1 cellular context compared by ENCODE assay signal in the genomic region with DNA sequence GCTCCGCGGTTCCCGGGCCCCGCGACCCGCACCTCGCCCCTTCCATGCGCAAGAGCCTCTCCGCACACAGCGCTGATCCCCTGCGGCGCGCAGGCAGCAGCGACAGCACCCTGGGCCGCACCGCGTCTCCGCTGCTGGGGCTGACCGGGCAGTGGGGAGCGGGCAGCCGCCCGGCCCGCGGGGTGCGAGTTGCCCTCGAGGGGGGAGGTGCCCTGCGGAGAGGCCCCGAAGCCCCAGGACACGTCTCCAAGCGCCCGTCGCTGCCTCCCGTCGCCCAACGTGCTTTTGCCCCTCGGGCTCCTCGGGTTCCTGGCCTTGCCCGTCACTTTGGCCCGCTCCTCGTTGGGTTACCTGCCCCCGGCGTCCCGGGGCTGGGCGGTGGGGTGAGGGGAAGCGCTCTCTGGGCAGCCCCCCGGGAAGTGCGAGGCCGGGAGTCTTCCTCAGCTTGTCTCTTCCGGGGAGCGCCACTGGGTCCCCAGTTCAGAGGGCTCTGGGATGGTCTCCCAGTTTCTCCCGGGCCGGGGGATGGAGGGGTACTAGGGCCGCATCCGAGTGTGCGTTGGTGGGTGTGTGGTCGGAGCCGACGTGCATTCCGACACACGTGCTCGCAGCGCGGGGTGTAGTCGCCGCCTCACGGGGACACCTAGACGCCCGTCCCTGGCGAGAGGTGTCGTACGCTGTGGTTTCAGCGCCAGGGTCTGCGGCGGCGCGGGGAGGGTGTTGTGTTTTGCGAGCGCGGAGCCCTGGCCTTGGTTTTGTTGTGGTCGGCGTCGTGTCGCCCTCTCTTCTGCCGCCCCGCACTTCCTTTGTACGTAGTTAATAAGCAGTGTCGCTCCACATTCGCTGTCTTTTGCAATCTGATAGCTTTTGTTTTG.
TF ChIP-seq lines count a peak whose summit lies in the region.

No MANE protein-coding gene starts in this region.

TF ChIP-seq in HepG2, 621 proteins besides CTCF, POLR2A, EP300 and RAD21 (continued from another document and continues in another):
- no peak for TF ChIP-seq HMGXB4 (CRISPR knock-in tag; IDR thresholded peaks at IDR 0.05; ENCODE audit: borderline replicate concordance in 1 of 2, low read depth in 1 of 2)
- no peak for TF ChIP-seq SYNCRIP (IDR thresholded peaks at IDR 0.05; ENCODE audit: insufficient read depth, low read depth, low read length)
- peak; percentile 7; the same call in 1 of the 2 replicates for TF ChIP-seq STAG1 (CRISPR knock-in tag; IDR thresholded peaks at IDR 0.05)
- 0 out of 2 replicates have a peak, but pooled peaks have one; percentile 14 for TF ChIP-seq MED1 (CRISPR knock-in tag; IDR thresholded peaks at IDR 0.05)
- peak; percentile 16; the same call in 1 of the 2 replicates for TF ChIP-seq ZNF788 (CRISPR knock-in tag; IDR thresholded peaks at IDR 0.05; ENCODE audit: borderline replicate concordance)
- TF ChIP-seq ZFP90 (CRISPR knock-in tag; IDR thresholded peaks at IDR 0.05; ENCODE audit: borderline replicate concordance): no peak; the same call in 1 of the 2 replicates
- no peak for TF ChIP-seq SMARCC2 (IDR thresholded peaks at IDR 0.05)
- TF ChIP-seq, protein P1, sequence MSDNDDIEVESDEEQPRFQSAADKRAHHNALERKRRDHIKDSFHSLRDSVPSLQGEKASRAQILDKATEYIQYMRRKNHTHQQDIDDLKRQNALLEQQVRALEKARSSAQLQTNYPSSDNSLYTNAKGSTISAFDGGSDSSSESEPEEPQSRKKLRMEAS (IDR thresholded peaks at IDR 0.05): peak; percentile 84
- TF ChIP-seq TGIF2 (CRISPR knock-in tag; IDR thresholded peaks at IDR 0.05): no peak
- 0 out of 2 replicates have a peak, but pooled peaks have one; percentile 24 for TF ChIP-seq CSRNP1 (CRISPR knock-in tag; IDR thresholded peaks at IDR 0.05)
- TF ChIP-seq NR3C1 (CRISPR knock-in tag; IDR thresholded peaks at IDR 0.05): no peak
- TF ChIP-seq, protein P2, sequence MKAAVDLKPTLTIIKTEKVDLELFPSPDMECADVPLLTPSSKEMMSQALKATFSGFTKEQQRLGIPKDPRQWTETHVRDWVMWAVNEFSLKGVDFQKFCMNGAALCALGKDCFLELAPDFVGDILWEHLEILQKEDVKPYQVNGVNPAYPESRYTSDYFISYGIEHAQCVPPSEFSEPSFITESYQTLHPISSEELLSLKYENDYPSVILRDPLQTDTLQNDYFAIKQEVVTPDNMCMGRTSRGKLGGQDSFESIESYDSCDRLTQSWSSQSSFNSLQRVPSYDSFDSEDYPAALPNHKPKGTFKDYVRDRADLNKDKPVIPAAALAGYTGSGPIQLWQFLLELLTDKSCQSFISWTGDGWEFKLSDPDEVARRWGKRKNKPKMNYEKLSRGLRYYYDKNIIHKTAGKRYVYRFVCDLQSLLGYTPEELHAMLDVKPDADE (CRISPR knock-in tag; IDR thresholded peaks at IDR 0.05): no peak
- TF ChIP-seq KDM5B (CRISPR knock-in tag; IDR thresholded peaks at IDR 0.05; ENCODE audit: borderline replicate concordance): peak; percentile 70; the same call in 1 of the 2 replicates
- TF ChIP-seq TBX2 (CRISPR knock-in tag; IDR thresholded peaks at IDR 0.05; ENCODE audit: borderline replicate concordance): peak; percentile 44; the same call in 1 of the 2 replicates
- 0 out of 2 replicates have a peak, but pooled peaks have one; percentile 24 for TF ChIP-seq TARDBP (CRISPR knock-in tag; IDR thresholded peaks at IDR 0.05)
- no peak for TF ChIP-seq ZNF570 (CRISPR knock-in tag; IDR thresholded peaks at IDR 0.05; ENCODE audit: borderline replicate concordance)
- TF ChIP-seq REXO4 (CRISPR knock-in tag; IDR thresholded peaks at IDR 0.05; ENCODE audit: borderline replicate concordance): 0 out of 2 replicates have a peak, but pooled peaks have one; percentile 73
- TF ChIP-seq ZNF496 (CRISPR knock-in tag; IDR thresholded peaks at IDR 0.05; ENCODE audit: insufficient replicate concordance): no peak
- TF ChIP-seq FOXM1 (CRISPR knock-in tag; IDR thresholded peaks at IDR 0.05): no peak
- TF ChIP-seq, protein P3, sequence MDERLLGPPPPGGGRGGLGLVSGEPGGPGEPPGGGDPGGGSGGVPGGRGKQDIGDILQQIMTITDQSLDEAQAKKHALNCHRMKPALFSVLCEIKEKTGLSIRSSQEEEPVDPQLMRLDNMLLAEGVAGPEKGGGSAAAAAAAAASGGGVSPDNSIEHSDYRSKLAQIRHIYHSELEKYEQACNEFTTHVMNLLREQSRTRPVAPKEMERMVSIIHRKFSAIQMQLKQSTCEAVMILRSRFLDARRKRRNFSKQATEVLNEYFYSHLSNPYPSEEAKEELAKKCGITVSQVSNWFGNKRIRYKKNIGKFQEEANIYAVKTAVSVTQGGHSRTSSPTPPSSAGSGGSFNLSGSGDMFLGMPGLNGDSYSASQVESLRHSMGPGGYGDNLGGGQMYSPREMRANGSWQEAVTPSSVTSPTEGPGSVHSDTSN (CRISPR knock-in tag; IDR thresholded peaks at IDR 0.05): no peak
- no peak for TF ChIP-seq ATAD3A (CRISPR knock-in tag; IDR thresholded peaks at IDR 0.05)
- TF ChIP-seq, protein P4, sequence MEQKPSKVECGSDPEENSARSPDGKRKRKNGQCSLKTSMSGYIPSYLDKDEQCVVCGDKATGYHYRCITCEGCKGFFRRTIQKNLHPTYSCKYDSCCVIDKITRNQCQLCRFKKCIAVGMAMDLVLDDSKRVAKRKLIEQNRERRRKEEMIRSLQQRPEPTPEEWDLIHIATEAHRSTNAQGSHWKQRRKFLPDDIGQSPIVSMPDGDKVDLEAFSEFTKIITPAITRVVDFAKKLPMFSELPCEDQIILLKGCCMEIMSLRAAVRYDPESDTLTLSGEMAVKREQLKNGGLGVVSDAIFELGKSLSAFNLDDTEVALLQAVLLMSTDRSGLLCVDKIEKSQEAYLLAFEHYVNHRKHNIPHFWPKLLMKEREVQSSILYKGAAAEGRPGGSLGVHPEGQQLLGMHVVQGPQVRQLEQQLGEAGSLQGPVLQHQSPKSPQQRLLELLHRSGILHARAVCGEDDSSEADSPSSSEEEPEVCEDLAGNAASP (CRISPR knock-in tag; IDR thresholded peaks at IDR 0.05; ENCODE audit: borderline replicate concordance): no peak
- no peak for TF ChIP-seq PHF5A (CRISPR knock-in tag; IDR thresholded peaks at IDR 0.05; ENCODE audit: low read depth, unreplicated experiment)
- no peak for TF ChIP-seq MAF1 (CRISPR knock-in tag; IDR thresholded peaks at IDR 0.05; ENCODE audit: borderline replicate concordance)
- TF ChIP-seq ZNF343 (CRISPR knock-in tag; IDR thresholded peaks at IDR 0.05): no peak
- TF ChIP-seq PHB2 (IDR thresholded peaks at IDR 0.05; ENCODE audit: partially characterized antibody): no peak
- TF ChIP-seq KDM6A (CRISPR knock-in tag; IDR thresholded peaks at IDR 0.05; ENCODE audit: low read depth): no peak
- no peak for TF ChIP-seq ZNF234 (CRISPR knock-in tag; conservative IDR thresholded peaks at IDR 0.05)
- TF ChIP-seq PLSCR1 (CRISPR knock-in tag; IDR thresholded peaks at IDR 0.05; ENCODE audit: borderline replicate concordance): no peak
- TF ChIP-seq MYPOP (CRISPR knock-in tag; IDR thresholded peaks at IDR 0.05): no peak; the same call in 1 of the 2 replicates
- TF ChIP-seq SUZ12 (IDR thresholded peaks at IDR 0.05; ENCODE audit: low read depth, low read length): no peak
- 0 out of 2 replicates have a peak, but pooled peaks have one; percentile 6 for TF ChIP-seq ZNF749 (CRISPR knock-in tag; IDR thresholded peaks at IDR 0.05; ENCODE audit: borderline replicate concordance)
- TF ChIP-seq, protein P5, sequence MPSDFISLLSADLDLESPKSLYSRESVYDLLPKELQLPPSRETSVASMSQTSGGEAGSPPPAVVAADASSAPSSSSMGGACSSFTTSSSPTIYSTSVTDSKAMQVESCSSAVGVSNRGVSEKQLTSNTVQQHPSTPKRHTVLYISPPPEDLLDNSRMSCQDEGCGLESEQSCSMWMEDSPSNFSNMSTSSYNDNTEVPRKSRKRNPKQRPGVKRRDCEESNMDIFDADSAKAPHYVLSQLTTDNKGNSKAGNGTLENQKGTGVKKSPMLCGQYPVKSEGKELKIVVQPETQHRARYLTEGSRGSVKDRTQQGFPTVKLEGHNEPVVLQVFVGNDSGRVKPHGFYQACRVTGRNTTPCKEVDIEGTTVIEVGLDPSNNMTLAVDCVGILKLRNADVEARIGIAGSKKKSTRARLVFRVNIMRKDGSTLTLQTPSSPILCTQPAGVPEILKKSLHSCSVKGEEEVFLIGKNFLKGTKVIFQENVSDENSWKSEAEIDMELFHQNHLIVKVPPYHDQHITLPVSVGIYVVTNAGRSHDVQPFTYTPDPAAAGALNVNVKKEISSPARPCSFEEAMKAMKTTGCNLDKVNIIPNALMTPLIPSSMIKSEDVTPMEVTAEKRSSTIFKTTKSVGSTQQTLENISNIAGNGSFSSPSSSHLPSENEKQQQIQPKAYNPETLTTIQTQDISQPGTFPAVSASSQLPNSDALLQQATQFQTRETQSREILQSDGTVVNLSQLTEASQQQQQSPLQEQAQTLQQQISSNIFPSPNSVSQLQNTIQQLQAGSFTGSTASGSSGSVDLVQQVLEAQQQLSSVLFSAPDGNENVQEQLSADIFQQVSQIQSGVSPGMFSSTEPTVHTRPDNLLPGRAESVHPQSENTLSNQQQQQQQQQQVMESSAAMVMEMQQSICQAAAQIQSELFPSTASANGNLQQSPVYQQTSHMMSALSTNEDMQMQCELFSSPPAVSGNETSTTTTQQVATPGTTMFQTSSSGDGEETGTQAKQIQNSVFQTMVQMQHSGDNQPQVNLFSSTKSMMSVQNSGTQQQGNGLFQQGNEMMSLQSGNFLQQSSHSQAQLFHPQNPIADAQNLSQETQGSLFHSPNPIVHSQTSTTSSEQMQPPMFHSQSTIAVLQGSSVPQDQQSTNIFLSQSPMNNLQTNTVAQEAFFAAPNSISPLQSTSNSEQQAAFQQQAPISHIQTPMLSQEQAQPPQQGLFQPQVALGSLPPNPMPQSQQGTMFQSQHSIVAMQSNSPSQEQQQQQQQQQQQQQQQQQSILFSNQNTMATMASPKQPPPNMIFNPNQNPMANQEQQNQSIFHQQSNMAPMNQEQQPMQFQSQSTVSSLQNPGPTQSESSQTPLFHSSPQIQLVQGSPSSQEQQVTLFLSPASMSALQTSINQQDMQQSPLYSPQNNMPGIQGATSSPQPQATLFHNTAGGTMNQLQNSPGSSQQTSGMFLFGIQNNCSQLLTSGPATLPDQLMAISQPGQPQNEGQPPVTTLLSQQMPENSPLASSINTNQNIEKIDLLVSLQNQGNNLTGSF (CRISPR knock-in tag; IDR thresholded peaks at IDR 0.05): peak; percentile 37; the same call in 1 of the 2 replicates
- no peak for TF ChIP-seq ZMYM4 (CRISPR knock-in tag; IDR thresholded peaks at IDR 0.05)
- peak; percentile 78 for TF ChIP-seq RBFOX2 (IDR thresholded peaks at IDR 0.05; ENCODE audit: low read depth, low read length)
- TF ChIP-seq, protein P6, sequence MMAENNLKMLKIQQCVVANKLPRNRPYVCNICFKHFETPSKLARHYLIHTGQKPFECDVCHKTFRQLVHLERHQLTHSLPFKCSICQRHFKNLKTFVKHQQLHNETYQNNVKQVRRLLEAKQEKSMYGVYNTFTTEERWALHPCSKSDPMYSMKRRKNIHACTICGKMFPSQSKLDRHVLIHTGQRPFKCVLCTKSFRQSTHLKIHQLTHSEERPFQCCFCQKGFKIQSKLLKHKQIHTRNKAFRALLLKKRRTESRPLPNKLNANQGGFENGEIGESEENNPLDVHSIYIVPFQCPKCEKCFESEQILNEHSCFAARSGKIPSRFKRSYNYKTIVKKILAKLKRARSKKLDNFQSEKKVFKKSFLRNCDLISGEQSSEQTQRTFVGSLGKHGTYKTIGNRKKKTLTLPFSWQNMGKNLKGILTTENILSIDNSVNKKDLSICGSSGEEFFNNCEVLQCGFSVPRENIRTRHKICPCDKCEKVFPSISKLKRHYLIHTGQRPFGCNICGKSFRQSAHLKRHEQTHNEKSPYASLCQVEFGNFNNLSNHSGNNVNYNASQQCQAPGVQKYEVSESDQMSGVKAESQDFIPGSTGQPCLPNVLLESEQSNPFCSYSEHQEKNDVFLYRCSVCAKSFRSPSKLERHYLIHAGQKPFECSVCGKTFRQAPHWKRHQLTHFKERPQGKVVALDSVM (CRISPR knock-in tag; IDR thresholded peaks at IDR 0.05): no peak
- no peak for TF ChIP-seq KDM3A (CRISPR knock-in tag; IDR thresholded peaks at IDR 0.05; ENCODE audit: low read depth)
- TF ChIP-seq ZNF17 (CRISPR knock-in tag; IDR thresholded peaks at IDR 0.05): no peak
